In genomic region chr11:125165664-125166346, GRCh38 we compare ENCODE assay signal across 9 cellular contexts. TPM values are rescaled to one million over a fixed set of nuclear protein-coding genes. Genes with fewer than 3 reads are reported as not detected.
DNase-seq lines count a peak whose midpoint lies in the region; ATAC-seq, FAIRE-seq and TF ChIP-seq lines count a peak whose summit lies in the region.
"Had no signal": no experiment of that assay in that cellular context is flagged by ENCODE, and none has a peak within 500 bp of the region (broad histone marks: within the 10 kb centered on the region; RNA-seq: fewer than 3 reads in every experiment).

No MANE protein-coding gene starts in this region.

- SMC1A ChIA-PET in GM12878 (lab: Charles Lee; ENCODE audit: uncharacterized antibody, unreplicated experiment): no interaction called here

- H4K20me1 ChIP-seq in BLaER1 treated with 17β-estradiol and CSF1 and Interleukin-3, amounts not matched to agents 10 nM and 100 nM: peaks cover 0 to 41% (median 24%) of the 10 kb centered on the region in 11 experiments; a peak in 16 of 22 replicates
- no peaks in the 10 kb centered on the region for H4K20me1 ChIP-seq in GM12878 (ENCODE audit: control insufficient read depth, insufficient read depth)

- TF ChIP-seq CTCF in HEK293 (tag by site-specific recombination; IDR thresholded peaks at IDR 0.05) (no peak), GM12878 (IDR thresholded peaks at IDR 0.05 in 2 of 3, conservative IDR thresholded peaks at IDR 0.05 in 1 of 3; ENCODE audit: control insufficient read depth in 2 of 3, extremely low read depth in 1 of 3, insufficient read depth in 1 of 3, low read depth in 3 of 3, low read length in 3 of 3) (no peak), suprapubic skin (IDR thresholded peaks at IDR 0.05) (no peak)

- H3K79me2 ChIP-seq in GM12878 (ENCODE audit: control insufficient read depth, insufficient read depth, low read length): no peaks in the 10 kb centered on the region

- no peak; the same call in 2 of the 3 replicates for ATAC-seq in GM12878
- ATAC-seq in left lobe of liver: peak; percentile 17

- peak overlapping the region; percentile 54 to 74 (median 63) for H3K4me3 ChIP-seq in BLaER1 treated with 17β-estradiol and CSF1 and Interleukin-3, amounts not matched to agents 10 nM and 100 nM
- H3K4me3 ChIP-seq in HEK293 (ENCODE audit: low read depth, low read length) (peak overlapping the region; percentile 56), GM12878 (no peak overlapping the region), suprapubic skin (peak overlapping the region; percentile 67)

- TF ChIP-seq RAD21 in GM12878 (IDR thresholded peaks at IDR 0.05; ENCODE audit: insufficient read depth, low read depth, low read length): no peak

- FAIRE-seq in GM12878 (lab: Jason Lieb, UNC): no peak

- TF ChIP-seq POLR2A in GM12878 (IDR thresholded peaks at IDR 0.05; ENCODE audit: low read depth, low read length) (no peak), suprapubic skin (IDR thresholded peaks at IDR 0.05) (no peak)

- WGBS in GM12878 (ENCODE audit: insufficient coverage, insufficient replicate concordance, low lambda C conversion rate, missing lambda C conversion rate): 20% methylated on average over 44 of the region's 46 CpGs
- WGBS in suprapubic skin: 4% methylated on average over 44 of the region's 46 CpGs

- in situ Hi-C loops in GM12878 (cut with MboI): no loop called here

- CTCF ChIA-PET in HEK293 (lab: Yijun Ruan, JAX) (interaction anchor here (0.6 to 3.6 kb wide), 6 partner anchors 8 to 180 kb away, joined by 3 to 13 read pairs (median 4); no protein-coding TSS in a partner anchor), GM12878 (lab: Yijun Ruan, JAX) (no interaction called here)

- no peak overlapping the region for H3K27ac ChIP-seq in BLaER1 treated with 17β-estradiol and CSF1 and Interleukin-3, amounts not matched to agents 10 nM and 100 nM
- H3K27ac ChIP-seq in HEK293 (ENCODE audit: extremely low read depth, low read depth, low read length) (peak overlapping the region; percentile 72; the same call in 1 of the 2 replicates), GM12878 (ENCODE audit: control insufficient read depth, insufficient read depth) (no peak overlapping the region), suprapubic skin (peak overlapping the region; percentile 23)
- H3K27ac ChIP-seq: neutrophil had no signal

- RAD21 ChIA-PET in GM12878 (lab: Charles Lee; ENCODE audit: unreplicated experiment): no interaction called here

- H3K4me1 ChIP-seq in BLaER1 treated with 17β-estradiol and CSF1 and Interleukin-3, amounts not matched to agents 10 nM and 100 nM: peaks cover 9 to 19% (median 15%) of the 10 kb centered on the region in 10 experiments; a peak in 17 of 20 replicates
- H3K4me1 ChIP-seq in HEK293 (ENCODE audit: control insufficient read depth, insufficient read depth, low read length): peaks cover 16% of the 10 kb centered on the region
- no peaks in the 10 kb centered on the region; the same call in 1 of the 2 replicates for H3K4me1 ChIP-seq in GM12878 (ENCODE audit: control insufficient read depth, insufficient read depth, low read length)
- peaks cover 31% of the 10 kb centered on the region for H3K4me1 ChIP-seq in suprapubic skin

- peaks cover 78 to 98% (median 95%) of the 10 kb centered on the region in 11 experiments for H3K27me3 ChIP-seq in BLaER1 treated with 17β-estradiol and CSF1 and Interleukin-3, amounts not matched to agents 10 nM and 100 nM
- H3K27me3 ChIP-seq in GM12878 (replicated peaks in 1 of 2; ENCODE audit: control insufficient read depth in 2 of 2, insufficient read depth in 2 of 2, low read length in 1 of 2): peaks cover 24 to 39% of the 10 kb centered on the region in 2 experiments
- H3K27me3 ChIP-seq in suprapubic skin: peaks cover 23% of the 10 kb centered on the region

- peak overlapping the region; percentile 91 to 99 (median 98) for H3K4me2 ChIP-seq in BLaER1 treated with 17β-estradiol and CSF1 and Interleukin-3, amounts not matched to agents 10 nM and 100 nM
- H3K4me2 ChIP-seq in GM12878 (ENCODE audit: control insufficient read depth, insufficient read depth): peak overlapping the region; percentile 44

- H3K9me3 ChIP-seq in BLaER1 treated with 17β-estradiol and CSF1 and Interleukin-3, amounts not matched to agents 10 nM and 100 nM (replicated peaks in 1 of 11): no peaks in the 10 kb centered on the region
- H3K9me3 ChIP-seq in HEK293 (ENCODE audit: control insufficient read depth, insufficient read depth, low read depth, low read length) (no peaks in the 10 kb centered on the region), GM12878 (replicated peaks; ENCODE audit: control insufficient read depth, insufficient read depth, low read length) (no peaks in the 10 kb centered on the region), suprapubic skin (no peaks in the 10 kb centered on the region)
- H3K9me3 ChIP-seq: neutrophil had no signal

- intact Hi-C loops in GM12878 (cut with micrococcal nuclease; ENCODE audit: unreplicated experiment): loop anchor here (5.0 kb wide), 1 partner anchor 241 kb away; no protein-coding TSS in a partner anchor

- no peak overlapping the region for H2AFZ ChIP-seq in GM12878 (ENCODE audit: control insufficient read depth, low read depth, low read length)

- DNase-seq in GM12878 (ENCODE audit: low read depth, low spot score) (no peak), left lobe of liver (ENCODE audit: low spot score) (no peak), suprapubic skin (ENCODE audit: low spot score in 2 of 2) (no peak), Ammon's horn (ENCODE audit: low spot score) (no peak), iPS-NIHi7 (ENCODE audit: extremely low spot score) (no peak), NCI-H2196 (lab: John Stamatoyannopoulos, UW; ENCODE audit: unreplicated experiment) (no peak)

- TF ChIP-seq EP300 in GM12878 (IDR thresholded peaks at IDR 0.05; ENCODE audit: borderline replicate concordance in 1 of 2, control insufficient read depth in 1 of 2, low read depth in 2 of 2, low read length in 2 of 2): no peak
- no peak for TF ChIP-seq EP300 in suprapubic skin (IDR thresholded peaks at IDR 0.05)

- POLR2A ChIA-PET in HEK293 (lab: Yijun Ruan, JAX): no interaction called here
- POLR2A ChIA-PET in GM12878 (lab: Charles Lee): no interaction called here

- BruUV-seq in GM12878 (replicated peaks; lab: Mats Ljungman, UMichigan): no TSS peak

- H3K36me3 ChIP-seq in BLaER1 treated with 17β-estradiol and CSF1 and Interleukin-3, amounts not matched to agents 10 nM and 100 nM: no peaks in the 10 kb centered on the region
- no peaks in the 10 kb centered on the region for H3K36me3 ChIP-seq in HEK293 (ENCODE audit: control insufficient read depth in 2 of 2, insufficient read depth in 1 of 2, low read length in 2 of 2)
- no peaks in the 10 kb centered on the region for H3K36me3 ChIP-seq in GM12878 (ENCODE audit: control insufficient read depth in 2 of 2, insufficient read depth in 2 of 2, low read length in 1 of 2)
- H3K36me3 ChIP-seq in suprapubic skin: no peaks in the 10 kb centered on the region
- H3K36me3 ChIP-seq: neutrophil had no signal

- peak overlapping the region; percentile 10 to 64 (median 56); a peak in 14 of 22 replicates for H3K9ac ChIP-seq in BLaER1 treated with 17β-estradiol and CSF1 and Interleukin-3, amounts not matched to agents 10 nM and 100 nM
- H3K9ac ChIP-seq in GM12878 (ENCODE audit: control insufficient read depth, insufficient read depth, low read length): no peak overlapping the region

TF ChIP-seq in HEK293, 187 proteins besides CTCF, POLR2A, EP300 and RAD21 (continues in another document):
- no peak for TF ChIP-seq ZNF292 (tag by site-specific recombination; IDR thresholded peaks at IDR 0.05; ENCODE audit: borderline replicate concordance, low read depth)

TF ChIP-seq in GM12878, 131 proteins besides CTCF, POLR2A, EP300 and RAD21 (continues in another document):
- TF ChIP-seq SMC3 (IDR thresholded peaks at IDR 0.05; ENCODE audit: borderline replicate concordance, low read length) (no peak), EZH2 (IDR thresholded peaks at IDR 0.05; ENCODE audit: borderline replicate concordance, control insufficient read depth, low read depth, low read length) (peak; percentile 24; the same call in 1 of the 2 replicates)

RNA-seq across cellular contexts. Expression of gene PKNOX2, which starts 1.3 kb away (rescaled TPM):
- total RNA-seq in GM12878 (2013; cell fraction: nucleolus; rRNA removed): not detected in 2 replicates
- total RNA-seq in GM12878 (2014; rRNA removed) (not detected in 2 replicates), GM12878 (2014; rRNA removed; fragmentation: Illumina TruSeq; extraction: Trizol) (not detected in 2 replicates), GM12878 (2021) (not detected in 2 replicates), left lobe of liver (0.63 TPM), suprapubic skin (1 to 10 TPM; 1.5 to 8.2 (median 3.6) TPM)
- polyA plus RNA-seq in GM12878 (2011; ENCODE audit: low read depth): not detected
- polyA plus RNA-seq in GM12878 (2011; rRNA removed) (not detected in 2 replicates), GM12878 (2014; fragmentation: Illumina TruSeq; extraction: Trizol) (not detected in 2 replicates), GM12878 (2014; fragmentation: Nextera tagmentation; extraction: Ambion mirVana) (not detected), GM12878 (2014; rRNA removed) (not detected in 2 replicates), GM12878 (2016; fragmentation: Nextera tagmentation; extraction: Ambion mirVana) (not detected)
- 0.03 TPM in 1 of 2 replicates, not detected in the other for polyA plus RNA-seq in GM12878 (2011; cell fraction: cytosol; rRNA removed)
- 0.03 TPM in 1 of 2 replicates, not detected in the other for polyA plus RNA-seq in GM12878 (2011; cell fraction: nucleus; rRNA removed)
- polyA plus RNA-seq in GM12878 (2012): 0.03 TPM in 1 of 2 replicates, not detected in the other
- polyA minus RNA-seq in GM12878 (2011; rRNA and poly(A)+ RNA removed): not detected in 2 replicates
- polyA minus RNA-seq in GM12878 (2011; cell fraction: cytosol; rRNA and poly(A)+ RNA removed): not detected in 2 replicates
- not detected in 2 replicates for polyA minus RNA-seq in GM12878 (2011; cell fraction: nucleus; rRNA and poly(A)+ RNA removed)

RNA-seq across cellular contexts. Expression of gene TMEM218, which starts 54.4 kb away (rescaled TPM):
- 30.1 and 34.6 TPM in 2 replicates for total RNA-seq in GM12878 (2013; cell fraction: nucleolus; rRNA removed)
- total RNA-seq in GM12878 (2014; rRNA removed): 28.9 and 37.9 TPM in 2 replicates
- total RNA-seq in GM12878 (2014; rRNA removed; fragmentation: Illumina TruSeq; extraction: Trizol): 24.0 and 27.0 TPM in 2 replicates
- 14.4 and 19.9 TPM in 2 replicates for total RNA-seq in GM12878 (2021)
- 17.7 TPM for polyA plus RNA-seq in GM12878 (2011; ENCODE audit: low read depth)
- polyA plus RNA-seq in GM12878 (2011; rRNA removed): 35.7 and 36.8 TPM in 2 replicates
- polyA plus RNA-seq in GM12878 (2011; cell fraction: cytosol; rRNA removed): 37.2 and 37.5 TPM in 2 replicates
- polyA plus RNA-seq in GM12878 (2011; cell fraction: nucleus; rRNA removed): 39.8 and 42.6 TPM in 2 replicates
- 17.1 and 19.5 TPM in 2 replicates for polyA plus RNA-seq in GM12878 (2012)
- 30.5 and 46.9 TPM in 2 replicates for polyA plus RNA-seq in GM12878 (2014; fragmentation: Illumina TruSeq; extraction: Trizol)
- 10 to 100 TPM; 11.2 to 15.5 TPM for polyA plus RNA-seq in GM12878 (2014; fragmentation: Nextera tagmentation; extraction: Ambion mirVana)
- polyA plus RNA-seq in GM12878 (2014; rRNA removed): 25.2 and 28.7 TPM in 2 replicates
- 10 to 100 TPM; 45.7 to 50.3 TPM for polyA plus RNA-seq in GM12878 (2016; fragmentation: Nextera tagmentation; extraction: Ambion mirVana)
- 11.5 and 12.2 TPM in 2 replicates for polyA minus RNA-seq in GM12878 (2011; rRNA and poly(A)+ RNA removed)
- polyA minus RNA-seq in GM12878 (2011; cell fraction: cytosol; rRNA and poly(A)+ RNA removed): 5.1 and 6.4 TPM in 2 replicates
- polyA minus RNA-seq in GM12878 (2011; cell fraction: nucleus; rRNA and poly(A)+ RNA removed): 10.8 and 15.3 TPM in 2 replicates
- 9.3 TPM for total RNA-seq in left lobe of liver
- total RNA-seq in suprapubic skin: 10 to 100 TPM in 3 of 4 donors, 1 to 10 TPM in 1; 9.9 to 19.9 (median 14.6) TPM

Comparison
In these comparisons a context has a peak if more than half of its experiments do, and no peak if none do; other contexts are left out.
1. H3K27ac ChIP-seq: peak in HEK293 (single experiment) and suprapubic skin (single experiment); none in BLaER1 treated with 17β-estradiol and CSF1 and Interleukin-3, amounts not matched to agents 10 nM and 100 nM (0 of 11) and GM12878 (single experiment).